Comparison of ENCODE assay signal across 23 cellular contexts in genomic region chr2:137881711-137882110, GRCh38.
"Had no signal": no experiment of that assay in that cellular context is flagged by ENCODE, and none has a peak within 500 bp of the region (broad histone marks: within the 10 kb centered on the region; RNA-seq: fewer than 3 reads in every experiment).

No MANE protein-coding gene starts in this region.

- H3K4me1 Mint-ChIP-seq: IgD-negative memory B cell, T-cell had no signal

- H3K36me3 Mint-ChIP-seq: IgD-negative memory B cell, T-cell had no signal

- H3K27ac ChIP-seq: HL-60 had no signal

- DNase-seq: KBM-7, MV-4-11, NCI-H1048, NCI-H1105, NCI-H1417, NCI-H1436 treated with DMSO at 0.1 percent for 48 hours, NCI-H1694, NCI-H187 treated with DMSO at 0.1 percent for 48 hours, NCI-H2029 treated with DMSO at 0.1 percent for 48 hours, NCI-H2227 treated with DMSO at 0.1 percent for 48 hours, NCI-H524, NCI-H526 treated with DMSO at 0.1 percent for 48 hours, NCI-H748 treated with DMSO at 0.1 percent for 48 hours, Right ventricle myocardium superior, RPMI8226, SIG-M5, SK-N-SH, SW 1271, T-cell had no signal

- H3K9me3 ChIP-seq: SK-N-SH had no signal

- H3K4me3 Mint-ChIP-seq: IgD-negative memory B cell, T-cell had no signal

- H3K9me2 ChIP-seq: SK-N-SH had no signal

- H3K27me3 Mint-ChIP-seq: IgD-negative memory B cell had no signal

- FAIRE-seq: HTR-8/SVneo, RCC 7860 had no signal

- H3K4me2 ChIP-seq: SK-N-SH had no signal

- H3K9ac ChIP-seq: SK-N-SH had no signal

- H3K27ac Mint-ChIP-seq: IgD-negative memory B cell, T-cell had no signal

- ATAC-seq: T-cell had no signal
